In the genomic region with DNA sequence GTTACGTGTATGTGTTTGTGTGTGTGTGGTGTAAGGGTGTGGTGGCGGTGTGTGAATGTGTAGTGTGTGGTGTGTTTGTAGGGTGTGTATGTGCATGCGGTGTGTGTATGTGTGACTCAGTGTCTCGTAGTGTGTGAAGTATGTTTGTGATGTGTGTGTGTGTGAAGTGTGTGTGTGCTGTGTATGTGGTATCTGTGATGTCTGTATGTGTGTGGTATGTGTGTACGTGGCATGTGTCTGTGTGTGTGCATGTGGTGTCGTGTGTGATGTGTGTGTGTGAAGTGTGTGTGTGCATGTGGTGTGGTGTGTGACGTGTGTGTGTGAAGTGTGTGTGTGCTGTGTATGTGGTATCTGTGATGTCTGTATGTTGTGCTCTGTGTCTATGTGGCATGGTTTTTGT, we compare ENCODE assay signal across 30 cellular contexts.
"Had no signal": no experiment of that assay in that cellular context is flagged by ENCODE, and none has a peak within 500 bp of the region (broad histone marks: within the 10 kb centered on the region; RNA-seq: fewer than 3 reads in every experiment).

No MANE protein-coding gene starts in this region.

- H3K4me3 Mint-ChIP-seq: dendritic cell treated with granulocyte-macrophage colony-stimulating factor and Interleukin-4, amounts not matched to agents 40 ng/mL and 50 ng/mL, for 4 days; endodermal cell; memory B cell; natural killer cell; neural crest cell; stimulated activated memory B cell treated with anti-CD40 and anti-IgM and Interleukin-4, amounts not matched to agents 10 μg/mL and 1 μg/mL and 100 μg/mL, for 72 hours had no signal

- FAIRE-seq: kidney had no signal

- H3K27me3 Mint-ChIP-seq: dendritic cell treated with granulocyte-macrophage colony-stimulating factor and Interleukin-4, amounts not matched to agents 40 ng/mL and 50 ng/mL, for 4 days; memory B cell had no signal

- H3K27ac Mint-ChIP-seq: dendritic cell treated with granulocyte-macrophage colony-stimulating factor and Interleukin-4, amounts not matched to agents 40 ng/mL and 50 ng/mL, for 4 days; endodermal cell; memory B cell; natural killer cell; progenitor cell of endocrine pancreas; stimulated activated memory B cell treated with anti-CD40 and anti-IgM and Interleukin-4, amounts not matched to agents 10 μg/mL and 1 μg/mL and 100 μg/mL, for 72 hours had no signal

- H3K27me3 ChIP-seq: colonic mucosa, foreskin keratinocyte, gastroesophageal sphincter, heart left ventricle, hepatocyte, testis, tibial artery, upper lobe of left lung, uterus had no signal

- H3K36me3 ChIP-seq: colonic mucosa, gastroesophageal sphincter, heart left ventricle, tibial artery, upper lobe of left lung, uterus had no signal

- ATAC-seq: esophagus mucosa; foreskin keratinocyte; gastroesophageal sphincter; left lobe of liver; sciatic nerve; stimulated activated memory B cell treated with anti-CD40 and anti-IgM and Interleukin-4, amounts not matched to agents 10 μg/mL and 1 μg/mL and 100 μg/mL, for 72 hours had no signal

- H3K4me1 ChIP-seq: colonic mucosa, foreskin keratinocyte, gastroesophageal sphincter, heart left ventricle, parathyroid adenoma, testis, tibial artery, upper lobe of left lung, uterus had no signal

- H3K4me1 Mint-ChIP-seq: endodermal cell; memory B cell; natural killer cell; stimulated activated memory B cell treated with anti-CD40 and anti-IgM and Interleukin-4, amounts not matched to agents 10 μg/mL and 1 μg/mL and 100 μg/mL, for 72 hours had no signal

- DNase-seq: colonic mucosa; effector CD8-positive, alpha-beta T cell; endodermal cell; foreskin keratinocyte; heart left ventricle; kidney; natural killer cell; stimulated activated CD4-positive, alpha-beta T cell treated with anti-CD3 and anti-CD28 coated beads, Interleukin-12 subunit alpha, Interleukin-12 subunit beta, amount 100 ng/mL, for 4 hours; stimulated activated CD4-positive, alpha-beta T cell treated with anti-CD3 and anti-CD28 coated beads, Interleukin-2, amount 100 ng/mL, for 24 hours; stimulated activated CD4-positive, alpha-beta T cell treated with anti-CD3 and anti-CD28 coated beads, Interleukin-4, amount 100 ng/mL, for 4 hours; stimulated activated naive CD8-positive, alpha-beta T cell treated with anti-CD3 and anti-CD28 coated beads, Interleukin-15, Interleukin-2, amounts not matched to agents 100 U/mL and 50 U/mL, for 24 hours; substantia nigra; testis; tibial artery; upper lobe of left lung; uterus had no signal

- H3K4me2 ChIP-seq: hepatocyte, smooth muscle cell had no signal

- H3K9ac ChIP-seq: parathyroid adenoma had no signal

- H2AFZ ChIP-seq: hepatocyte, parathyroid adenoma had no signal

- H3K36me3 Mint-ChIP-seq: memory B cell; natural killer cell; stimulated activated memory B cell treated with anti-CD40 and anti-IgM and Interleukin-4, amounts not matched to agents 10 μg/mL and 1 μg/mL and 100 μg/mL, for 72 hours had no signal

- H3K79me2 ChIP-seq: hepatocyte, parathyroid adenoma had no signal

- H3K4me3 ChIP-seq: colonic mucosa, gastroesophageal sphincter, heart left ventricle, hepatocyte, lung, smooth muscle cell, testis, tibial artery, upper lobe of left lung, uterus had no signal

- H3K9me3 Mint-ChIP-seq: memory B cell; stimulated activated memory B cell treated with anti-CD40 and anti-IgM and Interleukin-4, amounts not matched to agents 10 μg/mL and 1 μg/mL and 100 μg/mL, for 72 hours had no signal

- H3K9me3 ChIP-seq: colonic mucosa, testis, uterus had no signal

- H3K27ac ChIP-seq: colonic mucosa, epithelial cell of prostate, foreskin keratinocyte, gastroesophageal sphincter, heart left ventricle, hepatocyte, parathyroid adenoma, testis, tibial artery, upper lobe of left lung, uterus had no signal
